1 cellular context compared by ENCODE assay signal in the genomic region with DNA sequence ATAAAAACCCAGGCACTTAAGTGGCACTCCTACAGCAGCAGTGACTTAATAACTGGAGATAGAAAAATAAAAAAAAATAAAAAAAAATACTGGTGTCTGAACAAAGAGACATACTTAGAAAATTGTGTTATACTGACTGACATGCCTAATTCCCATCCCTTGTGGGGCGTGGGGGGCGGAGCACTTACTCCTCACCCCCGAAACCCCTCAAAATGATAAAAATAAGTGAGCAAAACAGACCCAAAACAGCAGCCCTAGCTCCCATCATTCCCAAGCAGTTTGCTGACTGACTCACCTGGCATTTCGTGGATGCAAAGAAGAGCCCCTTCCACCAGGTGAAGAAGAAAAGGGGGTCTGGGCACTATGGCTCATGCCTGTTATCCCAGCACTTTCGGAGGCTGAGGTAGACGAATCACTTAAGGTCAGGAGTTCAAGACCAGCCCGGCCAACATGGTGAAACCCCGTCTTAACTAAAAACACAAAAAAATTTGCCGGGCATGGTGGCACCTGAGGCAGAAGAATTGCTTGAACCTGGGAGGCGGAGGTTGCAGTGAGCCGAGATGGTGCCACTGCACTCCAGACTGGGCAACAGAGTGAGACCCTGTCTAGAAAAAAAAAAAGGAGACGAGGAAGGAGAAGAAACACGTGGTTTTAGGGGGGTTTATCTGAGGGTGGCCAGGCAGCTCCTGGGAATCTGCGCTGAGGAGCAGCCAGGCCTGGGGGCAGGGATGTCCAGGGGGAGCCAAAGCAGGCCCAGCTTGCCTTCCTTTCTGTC.
TF ChIP-seq lines count a peak whose summit lies in the region.

No MANE protein-coding gene starts in this region.

TF ChIP-seq in H1, 55 proteins besides CTCF, POLR2A, EP300 and RAD21 (continued from another document):
- TF ChIP-seq, protein P1, sequence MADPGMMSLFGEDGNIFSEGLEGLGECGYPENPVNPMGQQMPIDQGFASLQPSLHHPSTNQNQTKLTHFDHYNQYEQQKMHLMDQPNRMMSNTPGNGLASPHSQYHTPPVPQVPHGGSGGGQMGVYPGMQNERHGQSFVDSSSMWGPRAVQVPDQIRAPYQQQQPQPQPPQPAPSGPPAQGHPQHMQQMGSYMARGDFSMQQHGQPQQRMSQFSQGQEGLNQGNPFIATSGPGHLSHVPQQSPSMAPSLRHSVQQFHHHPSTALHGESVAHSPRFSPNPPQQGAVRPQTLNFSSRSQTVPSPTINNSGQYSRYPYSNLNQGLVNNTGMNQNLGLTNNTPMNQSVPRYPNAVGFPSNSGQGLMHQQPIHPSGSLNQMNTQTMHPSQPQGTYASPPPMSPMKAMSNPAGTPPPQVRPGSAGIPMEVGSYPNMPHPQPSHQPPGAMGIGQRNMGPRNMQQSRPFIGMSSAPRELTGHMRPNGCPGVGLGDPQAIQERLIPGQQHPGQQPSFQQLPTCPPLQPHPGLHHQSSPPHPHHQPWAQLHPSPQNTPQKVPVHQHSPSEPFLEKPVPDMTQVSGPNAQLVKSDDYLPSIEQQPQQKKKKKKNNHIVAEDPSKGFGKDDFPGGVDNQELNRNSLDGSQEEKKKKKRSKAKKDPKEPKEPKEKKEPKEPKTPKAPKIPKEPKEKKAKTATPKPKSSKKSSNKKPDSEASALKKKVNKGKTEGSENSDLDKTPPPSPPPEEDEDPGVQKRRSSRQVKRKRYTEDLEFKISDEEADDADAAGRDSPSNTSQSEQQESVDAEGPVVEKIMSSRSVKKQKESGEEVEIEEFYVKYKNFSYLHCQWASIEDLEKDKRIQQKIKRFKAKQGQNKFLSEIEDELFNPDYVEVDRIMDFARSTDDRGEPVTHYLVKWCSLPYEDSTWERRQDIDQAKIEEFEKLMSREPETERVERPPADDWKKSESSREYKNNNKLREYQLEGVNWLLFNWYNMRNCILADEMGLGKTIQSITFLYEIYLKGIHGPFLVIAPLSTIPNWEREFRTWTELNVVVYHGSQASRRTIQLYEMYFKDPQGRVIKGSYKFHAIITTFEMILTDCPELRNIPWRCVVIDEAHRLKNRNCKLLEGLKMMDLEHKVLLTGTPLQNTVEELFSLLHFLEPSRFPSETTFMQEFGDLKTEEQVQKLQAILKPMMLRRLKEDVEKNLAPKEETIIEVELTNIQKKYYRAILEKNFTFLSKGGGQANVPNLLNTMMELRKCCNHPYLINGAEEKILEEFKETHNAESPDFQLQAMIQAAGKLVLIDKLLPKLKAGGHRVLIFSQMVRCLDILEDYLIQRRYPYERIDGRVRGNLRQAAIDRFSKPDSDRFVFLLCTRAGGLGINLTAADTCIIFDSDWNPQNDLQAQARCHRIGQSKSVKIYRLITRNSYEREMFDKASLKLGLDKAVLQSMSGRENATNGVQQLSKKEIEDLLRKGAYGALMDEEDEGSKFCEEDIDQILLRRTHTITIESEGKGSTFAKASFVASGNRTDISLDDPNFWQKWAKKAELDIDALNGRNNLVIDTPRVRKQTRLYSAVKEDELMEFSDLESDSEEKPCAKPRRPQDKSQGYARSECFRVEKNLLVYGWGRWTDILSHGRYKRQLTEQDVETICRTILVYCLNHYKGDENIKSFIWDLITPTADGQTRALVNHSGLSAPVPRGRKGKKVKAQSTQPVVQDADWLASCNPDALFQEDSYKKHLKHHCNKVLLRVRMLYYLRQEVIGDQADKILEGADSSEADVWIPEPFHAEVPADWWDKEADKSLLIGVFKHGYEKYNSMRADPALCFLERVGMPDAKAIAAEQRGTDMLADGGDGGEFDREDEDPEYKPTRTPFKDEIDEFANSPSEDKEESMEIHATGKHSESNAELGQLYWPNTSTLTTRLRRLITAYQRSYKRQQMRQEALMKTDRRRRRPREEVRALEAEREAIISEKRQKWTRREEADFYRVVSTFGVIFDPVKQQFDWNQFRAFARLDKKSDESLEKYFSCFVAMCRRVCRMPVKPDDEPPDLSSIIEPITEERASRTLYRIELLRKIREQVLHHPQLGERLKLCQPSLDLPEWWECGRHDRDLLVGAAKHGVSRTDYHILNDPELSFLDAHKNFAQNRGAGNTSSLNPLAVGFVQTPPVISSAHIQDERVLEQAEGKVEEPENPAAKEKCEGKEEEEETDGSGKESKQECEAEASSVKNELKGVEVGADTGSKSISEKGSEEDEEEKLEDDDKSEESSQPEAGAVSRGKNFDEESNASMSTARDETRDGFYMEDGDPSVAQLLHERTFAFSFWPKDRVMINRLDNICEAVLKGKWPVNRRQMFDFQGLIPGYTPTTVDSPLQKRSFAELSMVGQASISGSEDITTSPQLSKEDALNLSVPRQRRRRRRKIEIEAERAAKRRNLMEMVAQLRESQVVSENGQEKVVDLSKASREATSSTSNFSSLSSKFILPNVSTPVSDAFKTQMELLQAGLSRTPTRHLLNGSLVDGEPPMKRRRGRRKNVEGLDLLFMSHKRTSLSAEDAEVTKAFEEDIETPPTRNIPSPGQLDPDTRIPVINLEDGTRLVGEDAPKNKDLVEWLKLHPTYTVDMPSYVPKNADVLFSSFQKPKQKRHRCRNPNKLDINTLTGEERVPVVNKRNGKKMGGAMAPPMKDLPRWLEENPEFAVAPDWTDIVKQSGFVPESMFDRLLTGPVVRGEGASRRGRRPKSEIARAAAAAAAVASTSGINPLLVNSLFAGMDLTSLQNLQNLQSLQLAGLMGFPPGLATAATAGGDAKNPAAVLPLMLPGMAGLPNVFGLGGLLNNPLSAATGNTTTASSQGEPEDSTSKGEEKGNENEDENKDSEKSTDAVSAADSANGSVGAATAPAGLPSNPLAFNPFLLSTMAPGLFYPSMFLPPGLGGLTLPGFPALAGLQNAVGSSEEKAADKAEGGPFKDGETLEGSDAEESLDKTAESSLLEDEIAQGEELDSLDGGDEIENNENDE (IDR thresholded peaks at IDR 0.05; ENCODE audit: insufficient replicate concordance, low read length) = no peak
- TF ChIP-seq TBP (IDR thresholded peaks at IDR 0.05; ENCODE audit: low read depth, low read length) (no peak), SUZ12 (IDR thresholded peaks at IDR 0.05; ENCODE audit: low read length) (no peak)
